ENCODE assay signal across 1 cellular context in genomic region chr11:74936087-74936486, GRCh38.
TF ChIP-seq lines count a peak whose summit lies in the region.

No MANE protein-coding gene starts in this region.

TF ChIP-seq in K562, 482 proteins besides CTCF, POLR2A, EP300 and RAD21:
- TF ChIP-seq TAF7 (tag; IDR thresholded peaks at IDR 0.05) (no peak), HOMEZ (CRISPR knock-in tag; IDR thresholded peaks at IDR 0.05) (no peak), NFIC (IDR thresholded peaks at IDR 0.05) (peak; percentile 66), ZKSCAN1 (IDR thresholded peaks at IDR 0.05; ENCODE audit: low read depth, low read length) (no peak), FOXA1 (IDR thresholded peaks at IDR 0.05; ENCODE audit: borderline replicate concordance) (no peak), SNAPC5 (CRISPR knock-in tag; IDR thresholded peaks at IDR 0.05) (no peak), HIVEP1 (CRISPR knock-in tag; IDR thresholded peaks at IDR 0.05) (no peak)
